In the genomic region with DNA sequence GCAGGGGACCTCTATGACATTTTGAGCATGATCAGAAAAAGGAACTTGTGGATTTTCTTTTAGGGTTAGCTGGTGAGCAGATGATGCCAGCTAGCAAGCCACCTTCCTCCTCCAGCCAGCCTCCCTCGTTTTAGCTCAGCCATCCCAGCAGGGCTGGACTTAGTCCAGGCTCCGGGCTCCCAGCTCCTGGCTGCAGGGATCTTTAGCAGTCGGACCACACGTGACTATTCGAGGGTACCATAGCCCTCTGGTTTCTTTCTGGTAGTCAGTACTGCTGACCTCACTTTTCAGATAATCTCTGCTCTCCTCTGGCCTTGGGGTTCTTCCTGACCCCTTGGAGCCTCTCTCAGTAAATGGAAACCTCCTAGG, we compare ENCODE assay signal across 10 cellular contexts. TPM values are rescaled to one million over a fixed set of nuclear protein-coding genes. Genes with fewer than 3 reads are reported as not detected.
DNase-seq lines count a peak whose midpoint lies in the region; ATAC-seq and TF ChIP-seq lines count a peak whose summit lies in the region.
"Had no signal": no experiment of that assay in that cellular context is flagged by ENCODE, and none has a peak within 500 bp of the region (broad histone marks: within the 10 kb centered on the region; RNA-seq: fewer than 3 reads in every experiment).

No MANE protein-coding gene starts in this region.

- H3K4me1 Mint-ChIP-seq in activated T-cell treated with anti-CD3 and anti-CD28 coated beads, Interleukin-2, amount 50 U/mL, for 4 hours (ENCODE audit: low read depth), result peaks cover 95% of the 10 kb centered on the region
- H3K4me1 Mint-ChIP-seq in WTC11, result peaks cover 86% of the 10 kb centered on the region

- intact Hi-C loops in stomach (cut with DNase I; ENCODE audit: low total_unique reads), result no loop called here

- POLR2A ChIA-PET in WTC11 (lab: Charles Lee), result no interaction called here

- H3K36me3 Mint-ChIP-seq in activated T-cell treated with anti-CD3 and anti-CD28 coated beads, Interleukin-2, amount 50 U/mL, for 4 hours (ENCODE audit: insufficient read depth), result peaks cover 26% of the 10 kb centered on the region
- peaks cover 6% of the 10 kb centered on the region; the same call in 1 of the 2 replicates for H3K36me3 Mint-ChIP-seq in WTC11

- no peaks in the 10 kb centered on the region for H3K9me3 ChIP-seq in stomach
- no peaks in the 10 kb centered on the region for H3K9me3 ChIP-seq in BE2C
- H3K9me3 ChIP-seq: left lung, right lobe of liver had no signal

- H3K4me1 ChIP-seq in stomach (peaks cover 41 to 100% (median 73%) of the 10 kb centered on the region in 4 donors), BE2C (no peaks in the 10 kb centered on the region)
- H3K4me1 ChIP-seq: right lobe of liver had no signal

- no peak for ATAC-seq in activated T-cell treated with anti-CD3 and anti-CD28 coated beads, Interleukin-2, amount 50 U/mL, for 4 hours
- ATAC-seq in HG03571 (IDR thresholded peaks at IDR 0.05; ENCODE audit: unreplicated experiment), result peak; percentile 6
- ATAC-seq in WTC11, result no peak

- DNase-seq in activated T-cell treated with anti-CD3 and anti-CD28 coated beads, Interleukin-2, amount 50 U/mL, for 4 hours, result no peak
- DNase-seq in activated T-cell treated with anti-CD3 and anti-CD28 coated beads, Interleukin-2, amount 50 U/mL, for 1 hour, result no peak
- DNase-seq in cerebellum (ENCODE audit: low spot score) (peak; percentile 42), stomach (no peak), BE2C (no peak), WTC11 (ENCODE audit: low spot score) (no peak), mucosa of gallbladder (ENCODE audit: low spot score) (no peak)
- DNase-seq: left lung, right lobe of liver had no signal

- H3K27me3 Mint-ChIP-seq in activated T-cell treated with anti-CD3 and anti-CD28 coated beads, Interleukin-2, amount 50 U/mL, for 4 hours (ENCODE audit: low read depth), result no peaks in the 10 kb centered on the region
- no peaks in the 10 kb centered on the region for H3K27me3 Mint-ChIP-seq in WTC11 (ENCODE audit: low read depth)

- H3K36me3 ChIP-seq in stomach, result peaks cover 0 to 6% (median 3%) of the 10 kb centered on the region in 4 donors
- no peaks in the 10 kb centered on the region for H3K36me3 ChIP-seq in BE2C
- H3K36me3 ChIP-seq: left lung, right lobe of liver had no signal

- H3K4me3 Mint-ChIP-seq in activated T-cell treated with anti-CD3 and anti-CD28 coated beads, Interleukin-2, amount 50 U/mL, for 4 hours, result peak overlapping the region; percentile 67
- H3K4me3 Mint-ChIP-seq in WTC11, result no peak overlapping the region

- TF ChIP-seq EP300 in stomach (IDR thresholded peaks at IDR 0.05), result no peak

- 49 to 68% (median 62%) methylated on average over 5 of the region's 5 CpGs for WGBS in stomach, 5 donors

- H3K4me3 ChIP-seq in stomach (no peak overlapping the region), BE2C (ENCODE audit: low read depth, low read length) (no peak overlapping the region)
- H3K4me3 ChIP-seq: left lung, right lobe of liver had no signal

- no peak overlapping the region for H3K27ac Mint-ChIP-seq in WTC11

- peak overlapping the region in 4 of 5 donors; percentile 3 to 67 (median 43) for H3K27ac ChIP-seq in stomach
- H3K27ac ChIP-seq: right lobe of liver had no signal

- CTCF ChIA-PET in WTC11 (lab: Charles Lee), result no interaction called here

- H3K27me3 ChIP-seq in stomach (no peaks in the 10 kb centered on the region), BE2C (no peaks in the 10 kb centered on the region)
- H3K27me3 ChIP-seq: left lung, right lobe of liver had no signal

- no peaks in the 10 kb centered on the region for H3K9me3 Mint-ChIP-seq in activated T-cell treated with anti-CD3 and anti-CD28 coated beads, Interleukin-2, amount 50 U/mL, for 4 hours
- H3K9me3 Mint-ChIP-seq in WTC11, result no peaks in the 10 kb centered on the region; the same call in 1 of the 2 replicates

- TF ChIP-seq CTCF in stomach (IDR thresholded peaks at IDR 0.05), result no peak
- no peak for TF ChIP-seq CTCF in BE2C (IDR thresholded peaks at IDR 0.05; ENCODE audit: low read depth, low read length)
- TF ChIP-seq CTCF in WTC11 (IDR thresholded peaks at IDR 0.05), result no peak

- no peak for TF ChIP-seq POLR2A in stomach (IDR thresholded peaks at IDR 0.05)

TF ChIP-seq in WTC11, 78 proteins besides CTCF, POLR2A, EP300 and RAD21:
- TF ChIP-seq TEAD1 (CRISPR knock-in tag; IDR thresholded peaks at IDR 0.05) (no peak), NR3C1 (CRISPR knock-in tag; conservative IDR thresholded peaks at IDR 0.05; ENCODE audit: low read depth) (no peak)

RNA-seq across cellular contexts. Expression of gene NCK2, which starts 31.8 kb away (rescaled TPM):
- total RNA-seq in activated T-cell treated with anti-CD3 and anti-CD28 coated beads, Interleukin-2, amount 50 U/mL, for 4 hours, result 10 to 100 TPM; 71.6 to 79.1 (median 73.5) TPM
- total RNA-seq in cerebellum (38.6 TPM), stomach (10 to 100 TPM; 27.0 to 88.9 (median 40.3) TPM), WTC11 (2021) (63.7 to 75.4 TPM (median 65.1 TPM) in 3 replicates), mucosa of gallbladder (160 TPM)
- polyA plus RNA-seq in stomach, result 10 to 100 TPM; 23.1 to 61.6 (median 45.5) TPM
- 25.0 TPM for polyA plus RNA-seq in BE2C (2012; ENCODE audit: insufficient read depth, insufficient read length, low read depth)
